Comparison of ENCODE assay signal across 1 cellular context in genomic region chr1:45550401-45551305, GRCh38.
TF ChIP-seq lines count a peak whose summit lies in the region.

TSS of gene AKR1A1 (plus strand) at chr1:45550826. CDS start at chr1:45561795, 10,969 bp downstream.

TF ChIP-seq in HEK293, 187 proteins besides CTCF, POLR2A, EP300 and RAD21 (continued from another document and continues in another):
- TF ChIP-seq, protein P1, sequence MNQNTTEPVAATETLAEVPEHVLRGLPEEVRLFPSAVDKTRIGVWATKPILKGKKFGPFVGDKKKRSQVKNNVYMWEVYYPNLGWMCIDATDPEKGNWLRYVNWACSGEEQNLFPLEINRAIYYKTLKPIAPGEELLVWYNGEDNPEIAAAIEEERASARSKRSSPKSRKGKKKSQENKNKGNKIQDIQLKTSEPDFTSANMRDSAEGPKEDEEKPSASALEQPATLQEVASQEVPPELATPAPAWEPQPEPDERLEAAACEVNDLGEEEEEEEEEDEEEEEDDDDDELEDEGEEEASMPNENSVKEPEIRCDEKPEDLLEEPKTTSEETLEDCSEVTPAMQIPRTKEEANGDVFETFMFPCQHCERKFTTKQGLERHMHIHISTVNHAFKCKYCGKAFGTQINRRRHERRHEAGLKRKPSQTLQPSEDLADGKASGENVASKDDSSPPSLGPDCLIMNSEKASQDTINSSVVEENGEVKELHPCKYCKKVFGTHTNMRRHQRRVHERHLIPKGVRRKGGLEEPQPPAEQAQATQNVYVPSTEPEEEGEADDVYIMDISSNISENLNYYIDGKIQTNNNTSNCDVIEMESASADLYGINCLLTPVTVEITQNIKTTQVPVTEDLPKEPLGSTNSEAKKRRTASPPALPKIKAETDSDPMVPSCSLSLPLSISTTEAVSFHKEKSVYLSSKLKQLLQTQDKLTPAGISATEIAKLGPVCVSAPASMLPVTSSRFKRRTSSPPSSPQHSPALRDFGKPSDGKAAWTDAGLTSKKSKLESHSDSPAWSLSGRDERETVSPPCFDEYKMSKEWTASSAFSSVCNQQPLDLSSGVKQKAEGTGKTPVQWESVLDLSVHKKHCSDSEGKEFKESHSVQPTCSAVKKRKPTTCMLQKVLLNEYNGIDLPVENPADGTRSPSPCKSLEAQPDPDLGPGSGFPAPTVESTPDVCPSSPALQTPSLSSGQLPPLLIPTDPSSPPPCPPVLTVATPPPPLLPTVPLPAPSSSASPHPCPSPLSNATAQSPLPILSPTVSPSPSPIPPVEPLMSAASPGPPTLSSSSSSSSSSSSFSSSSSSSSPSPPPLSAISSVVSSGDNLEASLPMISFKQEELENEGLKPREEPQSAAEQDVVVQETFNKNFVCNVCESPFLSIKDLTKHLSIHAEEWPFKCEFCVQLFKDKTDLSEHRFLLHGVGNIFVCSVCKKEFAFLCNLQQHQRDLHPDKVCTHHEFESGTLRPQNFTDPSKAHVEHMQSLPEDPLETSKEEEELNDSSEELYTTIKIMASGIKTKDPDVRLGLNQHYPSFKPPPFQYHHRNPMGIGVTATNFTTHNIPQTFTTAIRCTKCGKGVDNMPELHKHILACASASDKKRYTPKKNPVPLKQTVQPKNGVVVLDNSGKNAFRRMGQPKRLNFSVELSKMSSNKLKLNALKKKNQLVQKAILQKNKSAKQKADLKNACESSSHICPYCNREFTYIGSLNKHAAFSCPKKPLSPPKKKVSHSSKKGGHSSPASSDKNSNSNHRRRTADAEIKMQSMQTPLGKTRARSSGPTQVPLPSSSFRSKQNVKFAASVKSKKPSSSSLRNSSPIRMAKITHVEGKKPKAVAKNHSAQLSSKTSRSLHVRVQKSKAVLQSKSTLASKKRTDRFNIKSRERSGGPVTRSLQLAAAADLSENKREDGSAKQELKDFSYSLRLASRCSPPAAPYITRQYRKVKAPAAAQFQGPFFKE (tag by site-specific recombination; IDR thresholded peaks at IDR 0.05; ENCODE audit: borderline replicate concordance) = no peak
- TF ChIP-seq KLF7 (tag by site-specific recombination; IDR thresholded peaks at IDR 0.05; ENCODE audit: borderline replicate concordance) (peak; percentile 48; the same call in 1 of the 2 replicates), ZNF19 (tag by site-specific recombination; IDR thresholded peaks at IDR 0.05; ENCODE audit: low read depth) (no peak), GLIS2 (tag by site-specific recombination; IDR thresholded peaks at IDR 0.05) (0 out of 2 replicates have a peak, but pooled peaks have one; percentile 23), KLF17 (tag by site-specific recombination; IDR thresholded peaks at IDR 0.05) (peak; percentile 67; the same call in 1 of the 2 replicates), ZNF350 (tag by site-specific recombination; IDR thresholded peaks at IDR 0.05) (no peak), BCL11B (tag by site-specific recombination; IDR thresholded peaks at IDR 0.05; ENCODE audit: low read depth) (peak; percentile 81; the same call in 1 of the 2 replicates), ZNF544 (tag by site-specific recombination; IDR thresholded peaks at IDR 0.05) (no peak), ZXDB (tag by site-specific recombination; IDR thresholded peaks at IDR 0.05) (peak; percentile 88), ZBTB7A (tag by site-specific recombination; IDR thresholded peaks at IDR 0.05; ENCODE audit: low read depth) (no peak), AEBP2 (tag by site-specific recombination; IDR thresholded peaks at IDR 0.05; ENCODE audit: borderline replicate concordance) (no peak), ZNF366 (tag by site-specific recombination; conservative IDR thresholded peaks at IDR 0.05) (peak; percentile 68), HIC1 (tag by site-specific recombination; IDR thresholded peaks at IDR 0.05) (peak; percentile 99), GFI1B (tag by site-specific recombination; IDR thresholded peaks at IDR 0.05) (no peak), GLI4 (tag by site-specific recombination; IDR thresholded peaks at IDR 0.05) (no peak), ZNF707 (tag by site-specific recombination; IDR thresholded peaks at IDR 0.05) (no peak), EGR2 (tag by site-specific recombination; IDR thresholded peaks at IDR 0.05; ENCODE audit: low read depth) (peak; percentile 89), ZNF529 (tag by site-specific recombination; IDR thresholded peaks at IDR 0.05; ENCODE audit: insufficient replicate concordance) (no peak), BCL11A (tag by site-specific recombination; IDR thresholded peaks at IDR 0.05; ENCODE audit: low read depth) (no peak; the same call in 1 of the 2 replicates), ZNF202 (tag by site-specific recombination; IDR thresholded peaks at IDR 0.05; ENCODE audit: borderline replicate concordance) (no peak), ZNF248 (tag by site-specific recombination; IDR thresholded peaks at IDR 0.05) (no peak), ZNF664 (tag by site-specific recombination; IDR thresholded peaks at IDR 0.05) (no peak), ZNF133 (tag by site-specific recombination; IDR thresholded peaks at IDR 0.05) (no peak), INSM2 (tag by site-specific recombination; IDR thresholded peaks at IDR 0.05) (no peak), ZNF488 (tag by site-specific recombination; IDR thresholded peaks at IDR 0.05) (no peak), ZIC2 (tag by site-specific recombination; IDR thresholded peaks at IDR 0.05) (no peak), ZNF558 (tag by site-specific recombination; IDR thresholded peaks at IDR 0.05) (peak; percentile 57; the same call in 1 of the 2 replicates), SALL2 (tag by site-specific recombination; IDR thresholded peaks at IDR 0.05; ENCODE audit: borderline replicate concordance) (no peak), ZNF768 (tag by site-specific recombination; IDR thresholded peaks at IDR 0.05) (no peak), HOXD13 (CRISPR knock-in tag; IDR thresholded peaks at IDR 0.05; ENCODE audit: borderline replicate concordance) (no peak), YY1 (tag by site-specific recombination; IDR thresholded peaks at IDR 0.05) (peak; percentile 25; the same call in 1 of the 2 replicates), ZNF112 (tag by site-specific recombination; IDR thresholded peaks at IDR 0.05) (no peak), ZNF16 (tag by site-specific recombination; IDR thresholded peaks at IDR 0.05; ENCODE audit: low read depth) (no peak), ZNF214 (tag by site-specific recombination; IDR thresholded peaks at IDR 0.05; ENCODE audit: borderline replicate concordance) (no peak), ZNF76 (tag by site-specific recombination; IDR thresholded peaks at IDR 0.05; ENCODE audit: borderline replicate concordance, low read depth) (peak; percentile 89), ZNF302 (tag by site-specific recombination; IDR thresholded peaks at IDR 0.05; ENCODE audit: low read depth) (no peak), ZNF473 (tag by site-specific recombination; IDR thresholded peaks at IDR 0.05) (no peak), SETDB1 (IDR thresholded peaks at IDR 0.05; ENCODE audit: insufficient read length, low read length) (peak; percentile 52), ZNF596 (tag by site-specific recombination; IDR thresholded peaks at IDR 0.05) (no peak), SP3 (tag by site-specific recombination; IDR thresholded peaks at IDR 0.05) (peak; percentile 97), ZNF423 (tag by site-specific recombination; IDR thresholded peaks at IDR 0.05) (no peak), SCRT1 (tag by site-specific recombination; IDR thresholded peaks at IDR 0.05; ENCODE audit: borderline replicate concordance) (no peak), ZNF292 (tag by site-specific recombination; IDR thresholded peaks at IDR 0.05; ENCODE audit: borderline replicate concordance, low read depth) (no peak), IKZF3 (tag by site-specific recombination; IDR thresholded peaks at IDR 0.05) (peak; percentile 66; the same call in 1 of the 2 replicates), KLF8 (tag by site-specific recombination; IDR thresholded peaks at IDR 0.05) (peak; percentile 99), ZNF394 (tag by site-specific recombination; IDR thresholded peaks at IDR 0.05; ENCODE audit: borderline replicate concordance) (no peak), ZNF791 (tag by site-specific recombination; IDR thresholded peaks at IDR 0.05) (no peak), FEZF1 (tag by site-specific recombination; IDR thresholded peaks at IDR 0.05) (no peak), MYNN (tag by site-specific recombination; IDR thresholded peaks at IDR 0.05; ENCODE audit: borderline replicate concordance) (no peak), ZNF704 (tag by site-specific recombination; IDR thresholded peaks at IDR 0.05) (no peak)
- TF ChIP-seq, protein P2, sequence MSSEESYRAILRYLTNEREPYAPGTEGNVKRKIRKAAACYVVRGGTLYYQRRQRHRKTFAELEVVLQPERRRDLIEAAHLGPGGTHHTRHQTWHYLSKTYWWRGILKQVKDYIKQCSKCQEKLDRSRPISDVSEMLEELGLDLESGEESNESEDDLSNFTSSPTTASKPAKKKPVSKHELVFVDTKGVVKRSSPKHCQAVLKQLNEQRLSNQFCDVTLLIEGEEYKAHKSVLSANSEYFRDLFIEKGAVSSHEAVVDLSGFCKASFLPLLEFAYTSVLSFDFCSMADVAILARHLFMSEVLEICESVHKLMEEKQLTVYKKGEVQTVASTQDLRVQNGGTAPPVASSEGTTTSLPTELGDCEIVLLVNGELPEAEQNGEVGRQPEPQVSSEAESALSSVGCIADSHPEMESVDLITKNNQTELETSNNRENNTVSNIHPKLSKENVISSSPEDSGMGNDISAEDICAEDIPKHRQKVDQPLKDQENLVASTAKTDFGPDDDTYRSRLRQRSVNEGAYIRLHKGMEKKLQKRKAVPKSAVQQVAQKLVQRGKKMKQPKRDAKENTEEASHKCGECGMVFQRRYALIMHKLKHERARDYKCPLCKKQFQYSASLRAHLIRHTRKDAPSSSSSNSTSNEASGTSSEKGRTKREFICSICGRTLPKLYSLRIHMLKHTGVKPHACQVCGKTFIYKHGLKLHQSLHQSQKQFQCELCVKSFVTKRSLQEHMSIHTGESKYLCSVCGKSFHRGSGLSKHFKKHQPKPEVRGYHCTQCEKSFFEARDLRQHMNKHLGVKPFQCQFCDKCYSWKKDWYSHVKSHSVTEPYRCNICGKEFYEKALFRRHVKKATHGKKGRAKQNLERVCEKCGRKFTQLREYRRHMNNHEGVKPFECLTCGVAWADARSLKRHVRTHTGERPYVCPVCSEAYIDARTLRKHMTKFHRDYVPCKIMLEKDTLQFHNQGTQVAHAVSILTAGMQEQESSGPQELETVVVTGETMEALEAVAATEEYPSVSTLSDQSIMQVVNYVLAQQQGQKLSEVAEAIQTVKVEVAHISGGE (tag by site-specific recombination; conservative IDR thresholded peaks at IDR 0.05; ENCODE audit: low read depth) = peak; percentile 71
